In the genomic region with DNA sequence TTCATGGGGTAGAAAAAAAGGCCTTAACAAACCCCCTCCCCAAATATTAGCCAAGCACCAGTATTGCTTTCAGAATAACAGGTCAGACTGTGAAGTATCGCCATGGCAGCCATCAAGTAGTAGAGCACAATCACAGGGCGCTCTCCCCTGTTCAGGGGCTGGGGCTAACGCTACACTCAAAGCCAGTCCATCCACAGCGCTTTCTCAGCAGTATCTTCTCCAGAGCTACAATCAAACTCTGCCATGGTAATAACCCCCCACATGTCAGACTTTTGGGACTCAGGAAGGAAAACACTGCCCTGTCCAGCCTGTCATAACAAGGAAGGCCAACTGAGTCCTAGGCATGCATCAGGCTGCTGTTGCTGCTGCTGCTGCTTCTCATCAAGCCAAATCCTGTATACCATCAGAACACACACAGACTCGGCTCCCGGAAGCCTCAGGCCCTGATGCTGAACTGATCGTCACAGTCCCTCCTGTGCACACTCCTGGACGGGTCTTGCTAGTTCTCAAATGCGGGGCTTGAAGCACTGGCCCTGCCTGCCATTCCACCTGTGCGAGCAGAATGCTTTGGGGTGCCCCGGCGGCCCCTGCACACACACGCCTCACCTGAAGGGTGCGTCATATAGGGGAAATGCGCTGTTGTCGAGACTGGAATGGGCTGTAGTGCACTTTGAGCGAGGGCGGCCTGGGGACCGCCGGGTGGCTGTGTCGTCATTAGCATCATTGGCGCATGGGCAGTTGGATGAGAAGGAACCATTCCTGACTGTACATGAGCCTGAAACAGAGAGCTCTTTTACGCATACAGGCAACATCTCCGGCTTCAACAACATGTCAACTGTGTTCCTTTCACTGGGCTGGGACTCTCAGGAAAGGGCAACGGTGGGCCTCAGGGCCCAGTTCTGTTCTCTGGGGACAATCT, we compare ENCODE assay signal across 16 cellular contexts. TPM values are rescaled to one million over a fixed set of nuclear protein-coding genes. Genes with fewer than 3 reads are reported as not detected.
A peak's percentile ranks its signal among the peaks of the same experiment; 100 is the strongest.
DNase-seq lines count a peak whose midpoint lies in the region; ATAC-seq and TF ChIP-seq lines count a peak whose summit lies in the region.
"Had no signal": no experiment of that assay in that cellular context is flagged by ENCODE, and none has a peak within 500 bp of the region (broad histone marks: within the 10 kb centered on the region; RNA-seq: fewer than 3 reads in every experiment).

No MANE protein-coding gene starts in this region.

- H3K9me3 ChIP-seq in right atrium auricular region, result no peaks in the 10 kb centered on the region
- no peaks in the 10 kb centered on the region for H3K9me3 ChIP-seq in CD8-positive, alpha-beta T cell (ENCODE audit: low read length)
- H3K9me3 ChIP-seq: neutrophil, SK-N-SH had no signal

- H3K27me3 ChIP-seq in right atrium auricular region, result no peaks in the 10 kb centered on the region
- H3K27me3 ChIP-seq in CD8-positive, alpha-beta T cell (ENCODE audit: insufficient read depth, low read length), result no peaks in the 10 kb centered on the region
- H3K27me3 ChIP-seq: neutrophil had no signal

- peak overlapping the region; percentile 54 for H3K27ac Mint-ChIP-seq in activated naive CD8-positive, alpha-beta T cell treated with anti-CD3 and anti-CD28 coated beads, Interleukin-2, amount 50 U/mL, for 24 hours
- no peak overlapping the region for H3K27ac Mint-ChIP-seq in CD8-positive, alpha-beta T cell

- no peak overlapping the region for H3K27ac ChIP-seq in right atrium auricular region
- no peak overlapping the region for H3K27ac ChIP-seq in CD8-positive, alpha-beta T cell (ENCODE audit: low read depth, low read length)
- H3K27ac ChIP-seq: neutrophil had no signal

- H3K4me1 ChIP-seq in right atrium auricular region, result peaks cover 0 to 29% of the 10 kb centered on the region in 2 donors
- no peaks in the 10 kb centered on the region for H3K4me1 ChIP-seq in CD8-positive, alpha-beta T cell (ENCODE audit: insufficient read depth, low read length)

- H3K27me3 Mint-ChIP-seq in activated naive CD8-positive, alpha-beta T cell treated with anti-CD3 and anti-CD28 coated beads, Interleukin-2, amount 50 U/mL, for 24 hours, result no peaks in the 10 kb centered on the region
- no peaks in the 10 kb centered on the region for H3K27me3 Mint-ChIP-seq in CD8-positive, alpha-beta T cell (ENCODE audit: low read depth)

- peaks cover 38% of the 10 kb centered on the region for H3K4me1 Mint-ChIP-seq in activated naive CD8-positive, alpha-beta T cell treated with anti-CD3 and anti-CD28 coated beads, Interleukin-2, amount 50 U/mL, for 24 hours
- peaks cover 20% of the 10 kb centered on the region for H3K4me1 Mint-ChIP-seq in CD8-positive, alpha-beta T cell (ENCODE audit: low read depth)

- ATAC-seq in Right ventricle myocardium superior (ENCODE audit: poor library complexity) (no peak), left lobe of liver (no peak)
- ATAC-seq in activated naive CD8-positive, alpha-beta T cell treated with anti-CD3 and anti-CD28 coated beads, Interleukin-2, amount 50 U/mL, for 24 hours, result no peak
- no peak for ATAC-seq in CD8-positive, alpha-beta T cell

- H3K36me3 ChIP-seq in right atrium auricular region, result peaks cover 60% of the 10 kb centered on the region
- peaks cover 25% of the 10 kb centered on the region for H3K36me3 ChIP-seq in CD8-positive, alpha-beta T cell (ENCODE audit: insufficient read depth, low read length)

- H3K9me3 Mint-ChIP-seq in activated naive CD8-positive, alpha-beta T cell treated with anti-CD3 and anti-CD28 coated beads, Interleukin-2, amount 50 U/mL, for 24 hours, result no peaks in the 10 kb centered on the region
- H3K9me3 Mint-ChIP-seq in CD8-positive, alpha-beta T cell, result no peaks in the 10 kb centered on the region

- CTCF ChIA-PET in CD8-positive, alpha-beta T cell (lab: Charles Lee), result interaction anchor here (0.6 to 28.0 kb wide), 4 partner anchors 13 to 186 kb away, joined by 3 to 1191 read pairs (median 40); partner anchors contain the start of gene SH2B3

- peak; percentile 40 for DNase-seq in right atrium auricular region (ENCODE audit: low spot score)
- DNase-seq in Right ventricle myocardium superior, result no peak
- no peak for DNase-seq in activated naive CD8-positive, alpha-beta T cell treated with anti-CD3 and anti-CD28 coated beads, Interleukin-2, amount 50 U/mL, for 24 hours
- peak; percentile 44 for DNase-seq in left lobe of liver (ENCODE audit: low spot score)
- DNase-seq in ureter (ENCODE audit: low spot score), result peak; percentile 35
- DNase-seq in CD8-positive, alpha-beta T cell, result no peak
- no peak for DNase-seq in occipital lobe (lab: John Stamatoyannopoulos, UW)
- DNase-seq in NCI-H2029 treated with DMSO at 0.1 percent for 48 hours (lab: John Stamatoyannopoulos, UW), result no peak
- DNase-seq: activated CD4-positive, CD25-positive, alpha-beta regulatory T cell treated with anti-CD3 and anti-CD28 coated beads, Interleukin-2, amount 50 U/mL, for 72 hours; activated gamma-delta T cell treated with Interleukin-2 at 50 U/mL for 16 hours; foreskin melanocyte; IMR-90; NCI-H1436 treated with DMSO at 0.1 percent for 48 hours; NK-92 treated with Interleukin-12 subunit alpha and Interleukin-12 subunit beta, amount 100 ng/mL, for 24 hours; SK-N-SH had no signal

- no peak overlapping the region for H3K4me3 ChIP-seq in right atrium auricular region
- no peak overlapping the region for H3K4me3 ChIP-seq in CD8-positive, alpha-beta T cell (ENCODE audit: low read depth, low read length)

- intact Hi-C loops in Right ventricle myocardium superior (cut with DNase I), result no loop called here
- intact Hi-C loops in CD8-positive, alpha-beta T cell (cut with DNase I, micrococcal nuclease), result loop anchor here in 1 of 2 experiments (5.0 kb wide), 1 partner anchor 121 kb away; no protein-coding TSS in a partner anchor

- peaks cover 42% of the 10 kb centered on the region for H3K36me3 Mint-ChIP-seq in activated naive CD8-positive, alpha-beta T cell treated with anti-CD3 and anti-CD28 coated beads, Interleukin-2, amount 50 U/mL, for 24 hours (ENCODE audit: low read depth)
- H3K36me3 Mint-ChIP-seq in CD8-positive, alpha-beta T cell, result peaks cover 72% of the 10 kb centered on the region

- POLR2A ChIA-PET in CD8-positive, alpha-beta T cell (lab: Charles Lee), result no interaction called here

- TF ChIP-seq CTCF in right atrium auricular region (IDR thresholded peaks at IDR 0.05), result no peak
- TF ChIP-seq CTCF in CD8-positive, alpha-beta T cell (IDR thresholded peaks at IDR 0.05), result no peak

- H3K4me3 Mint-ChIP-seq in activated naive CD8-positive, alpha-beta T cell treated with anti-CD3 and anti-CD28 coated beads, Interleukin-2, amount 50 U/mL, for 24 hours, result no peak overlapping the region
- no peak overlapping the region for H3K4me3 Mint-ChIP-seq in CD8-positive, alpha-beta T cell

RNA-seq across cellular contexts. Expression of gene SH2B3, which starts 47.6 kb away (rescaled TPM):
- total RNA-seq in right atrium auricular region, result 10 to 100 TPM; 42.6 to 47.4 TPM
- 42.8 TPM for total RNA-seq in Right ventricle myocardium superior
- total RNA-seq in left lobe of liver, result 11.7 TPM
- total RNA-seq in ureter, result 20.4 TPM
- 10 to 100 TPM; 48.7 to 48.8 TPM for total RNA-seq in CD8-positive, alpha-beta T cell
- 5.1 TPM for total RNA-seq in occipital lobe

Comparison
In these comparisons a context has a peak if more than half of its experiments do, and no peak if none do; other contexts are left out.
1. DNase-seq: peak in right atrium auricular region (single experiment), left lobe of liver (single experiment) and ureter (single experiment); none in Right ventricle myocardium superior (single experiment), activated naive CD8-positive, alpha-beta T cell treated with anti-CD3 and anti-CD28 coated beads, Interleukin-2, amount 50 U/mL, for 24 hours (single experiment), CD8-positive, alpha-beta T cell (0 of 7), occipital lobe (single experiment) and NCI-H2029 treated with DMSO at 0.1 percent for 48 hours (single experiment).